In genomic region chr3:59575113-59576001, GRCh38 we compare ENCODE assay signal across 9 cellular contexts.
A peak's percentile ranks its signal among the peaks of the same experiment; 100 is the strongest.
DNase-seq lines count a peak whose midpoint lies in the region; ATAC-seq and TF ChIP-seq lines count a peak whose summit lies in the region.
"Had no signal": no experiment of that assay in that cellular context is flagged by ENCODE, and none has a peak within 500 bp of the region (broad histone marks: within the 10 kb centered on the region; RNA-seq: fewer than 3 reads in every experiment).

No MANE protein-coding gene starts in this region.

- H3K4me2 ChIP-seq in OCI-LY1 (ENCODE audit: low read length): no peak overlapping the region

- no peaks in the 10 kb centered on the region for H4K20me1 ChIP-seq in OCI-LY1 (ENCODE audit: insufficient read depth, low read length)

- ATAC-seq in GM21381 (IDR thresholded peaks at IDR 0.05; ENCODE audit: unreplicated experiment) (peak; percentile 72), natural killer cell (peak; percentile 68 to 92 (median 73))
- ATAC-seq in stimulated activated memory B cell treated with anti-CD40 and anti-IgM and Interleukin-4, amounts not matched to agents 10 μg/mL and 1 μg/mL and 100 μg/mL, for 72 hours: peak; percentile 67

- no peaks in the 10 kb centered on the region for H3K9me3 Mint-ChIP-seq in Caco-2 (ENCODE audit: unreplicated experiment)
- H3K9me3 Mint-ChIP-seq in natural killer cell: no peaks in the 10 kb centered on the region
- no peaks in the 10 kb centered on the region for H3K9me3 Mint-ChIP-seq in stimulated activated memory B cell treated with anti-CD40 and anti-IgM and Interleukin-4, amounts not matched to agents 10 μg/mL and 1 μg/mL and 100 μg/mL, for 72 hours

- no peaks in the 10 kb centered on the region for H3F3A ChIP-seq in OCI-LY1 (ENCODE audit: insufficient read depth, low read length)

- no peaks in the 10 kb centered on the region for H3K9me3 ChIP-seq in Caco-2
- no peaks in the 10 kb centered on the region for H3K9me3 ChIP-seq in OCI-LY1 (ENCODE audit: low read length)
- no peaks in the 10 kb centered on the region for H3K9me3 ChIP-seq in esophagus squamous epithelium

- H3K36me3 ChIP-seq in Caco-2 (ENCODE audit: control insufficient read depth, insufficient read depth, low read length) (no peaks in the 10 kb centered on the region), OCI-LY1 (ENCODE audit: insufficient read depth, low read length) (no peaks in the 10 kb centered on the region), esophagus squamous epithelium (no peaks in the 10 kb centered on the region)

- 19 to 53% methylated on average over 4 to 10 of the region's 11 CpGs for WGBS in esophagus squamous epithelium, 2 donors

- no peaks in the 10 kb centered on the region for H3K79me2 ChIP-seq in OCI-LY1 (ENCODE audit: insufficient read depth, low read length)

- no peaks in the 10 kb centered on the region for H3K9me2 ChIP-seq in OCI-LY1 (ENCODE audit: low read depth, low read length)

- TF ChIP-seq CTCF in Caco-2 (IDR thresholded peaks at IDR 0.05; ENCODE audit: insufficient read depth in 1 of 2, low read depth in 1 of 2, low read length in 1 of 2, severe bottlenecking in 1 of 2, unreplicated experiment in 1 of 2) (peak; percentile 90 to 92), OCI-LY1 (IDR thresholded peaks at IDR 0.05; ENCODE audit: low read length) (peak; percentile 93), esophagus squamous epithelium (IDR thresholded peaks at IDR 0.05) (peak; percentile 89 to 99 (median 96)), natural killer cell (IDR thresholded peaks at IDR 0.05) (peak; percentile 98)

- TF ChIP-seq POLR2A in esophagus squamous epithelium (IDR thresholded peaks at IDR 0.05): no peak

- CTCF ChIA-PET in Caco-2 (lab: Charles Lee): interaction anchor here (0.7 to 2.5 kb wide), 5 partner anchors 9 to 286 kb away, joined by 3 to 35 read pairs (median 4); no protein-coding TSS in a partner anchor

- no peak overlapping the region for H2AFZ ChIP-seq in OCI-LY1 (ENCODE audit: low read length)

- peaks cover 16% of the 10 kb centered on the region for H3K27me3 Mint-ChIP-seq in Caco-2 (ENCODE audit: insufficient read depth, unreplicated experiment)
- H3K27me3 Mint-ChIP-seq in natural killer cell (ENCODE audit: low read depth in 2 of 2): peaks cover under 1 to 6% of the 10 kb centered on the region in 2 donors
- H3K27me3 Mint-ChIP-seq in stimulated activated memory B cell treated with anti-CD40 and anti-IgM and Interleukin-4, amounts not matched to agents 10 μg/mL and 1 μg/mL and 100 μg/mL, for 72 hours: no peaks in the 10 kb centered on the region
- H3K27me3 Mint-ChIP-seq: activated naive CD8-positive, alpha-beta T cell had no signal

- no peaks in the 10 kb centered on the region; the same call in 1 of the 2 replicates for H3K27me3 ChIP-seq in Caco-2 (replicated peaks; ENCODE audit: control insufficient read depth, insufficient read depth, low read length)
- H3K27me3 ChIP-seq in OCI-LY1 (ENCODE audit: insufficient read depth, low read length): no peaks in the 10 kb centered on the region
- no peaks in the 10 kb centered on the region for H3K27me3 ChIP-seq in esophagus squamous epithelium

- H3K36me3 Mint-ChIP-seq in Caco-2 (ENCODE audit: insufficient read depth, unreplicated experiment): no peaks in the 10 kb centered on the region
- no peaks in the 10 kb centered on the region for H3K36me3 Mint-ChIP-seq in natural killer cell
- H3K36me3 Mint-ChIP-seq in stimulated activated memory B cell treated with anti-CD40 and anti-IgM and Interleukin-4, amounts not matched to agents 10 μg/mL and 1 μg/mL and 100 μg/mL, for 72 hours: no peaks in the 10 kb centered on the region

- peak; percentile 81 to 85 for DNase-seq in Caco-2
- peak; percentile 25 for DNase-seq in HuH-7.5 (ENCODE audit: low spot score)
- peak; percentile 87 for DNase-seq in activated T-cell treated with anti-CD3 and anti-CD28 coated beads for 1 hour (ENCODE audit: low read depth)
- DNase-seq in esophagus squamous epithelium (lab: John Stamatoyannopoulos, UW): peak; percentile 5
- peak; percentile 77 for DNase-seq in natural killer cell

- H3K27ac ChIP-seq in OCI-LY1 (ENCODE audit: low read depth, low read length, poor library complexity, severe bottlenecking) (no peak overlapping the region), esophagus squamous epithelium (no peak overlapping the region)

- no TSS peak for BruUV-seq in Caco-2 (replicated peaks; lab: Mats Ljungman, UMichigan)

- H3K4me3 ChIP-seq in Caco-2 (ENCODE audit: low read depth, low read length): no peak overlapping the region
- no peak overlapping the region for H3K4me3 ChIP-seq in OCI-LY1 (ENCODE audit: low read depth, low read length, poor library complexity, severe bottlenecking)
- H3K4me3 ChIP-seq in esophagus squamous epithelium: no peak overlapping the region

- H3K27ac Mint-ChIP-seq in Caco-2 (ENCODE audit: unreplicated experiment) (no peak overlapping the region), natural killer cell (no peak overlapping the region)
- no peak overlapping the region for H3K27ac Mint-ChIP-seq in stimulated activated memory B cell treated with anti-CD40 and anti-IgM and Interleukin-4, amounts not matched to agents 10 μg/mL and 1 μg/mL and 100 μg/mL, for 72 hours
- H3K27ac Mint-ChIP-seq: activated naive CD8-positive, alpha-beta T cell had no signal

- H3K4me1 Mint-ChIP-seq in Caco-2 (ENCODE audit: low read depth, unreplicated experiment): no peaks in the 10 kb centered on the region
- H3K4me1 Mint-ChIP-seq in natural killer cell: no peaks in the 10 kb centered on the region
- peaks cover 3% of the 10 kb centered on the region for H3K4me1 Mint-ChIP-seq in stimulated activated memory B cell treated with anti-CD40 and anti-IgM and Interleukin-4, amounts not matched to agents 10 μg/mL and 1 μg/mL and 100 μg/mL, for 72 hours

- intact Hi-C loops in Caco-2 (cut with micrococcal nuclease; ENCODE audit: unreplicated experiment) (loop anchor here (1.0 to 5.0 kb wide), 3 partner anchors 235 to 363 kb away; no protein-coding TSS in a partner anchor), esophagus squamous epithelium (cut with DNase I) (loop anchor here (5.0 to 10.0 kb wide), 2 partner anchors 232 to 279 kb away; no protein-coding TSS in a partner anchor), natural killer cell (cut with micrococcal nuclease) (loop anchor here (1.0 to 10.0 kb wide), 5 partner anchors 234 to 1806 kb away; no protein-coding TSS in a partner anchor)

- no peak overlapping the region for H3K4me3 Mint-ChIP-seq in Caco-2 (ENCODE audit: unreplicated experiment)
- H3K4me3 Mint-ChIP-seq in natural killer cell: no peak overlapping the region
- H3K4me3 Mint-ChIP-seq in stimulated activated memory B cell treated with anti-CD40 and anti-IgM and Interleukin-4, amounts not matched to agents 10 μg/mL and 1 μg/mL and 100 μg/mL, for 72 hours: no peak overlapping the region
- H3K4me3 Mint-ChIP-seq: activated naive CD8-positive, alpha-beta T cell had no signal

- POLR2A ChIA-PET in Caco-2 (lab: Charles Lee): no interaction called here

- H3K9ac ChIP-seq in OCI-LY1 (ENCODE audit: low read length): no peak overlapping the region

- H3K4me1 ChIP-seq in Caco-2 (no peaks in the 10 kb centered on the region), OCI-LY1 (ENCODE audit: insufficient read depth, low read length, severe bottlenecking) (no peaks in the 10 kb centered on the region), esophagus squamous epithelium (peaks cover 0 to 21% (median 0%) of the 10 kb centered on the region in 3 donors)

Comparison
In these comparisons a context has a peak if more than half of its experiments do, and no peak if none do; other contexts are left out.
1. DNase-seq: peak in every context shown above with its lines; median percentile 87 in activated T-cell treated with anti-CD3 and anti-CD28 coated beads for 1 hour; 83 in Caco-2; 77 in natural killer cell; 25 in HuH-7.5; 5 in esophagus squamous epithelium.